ENCODE assay signal across 17 cellular contexts in the genomic region with DNA sequence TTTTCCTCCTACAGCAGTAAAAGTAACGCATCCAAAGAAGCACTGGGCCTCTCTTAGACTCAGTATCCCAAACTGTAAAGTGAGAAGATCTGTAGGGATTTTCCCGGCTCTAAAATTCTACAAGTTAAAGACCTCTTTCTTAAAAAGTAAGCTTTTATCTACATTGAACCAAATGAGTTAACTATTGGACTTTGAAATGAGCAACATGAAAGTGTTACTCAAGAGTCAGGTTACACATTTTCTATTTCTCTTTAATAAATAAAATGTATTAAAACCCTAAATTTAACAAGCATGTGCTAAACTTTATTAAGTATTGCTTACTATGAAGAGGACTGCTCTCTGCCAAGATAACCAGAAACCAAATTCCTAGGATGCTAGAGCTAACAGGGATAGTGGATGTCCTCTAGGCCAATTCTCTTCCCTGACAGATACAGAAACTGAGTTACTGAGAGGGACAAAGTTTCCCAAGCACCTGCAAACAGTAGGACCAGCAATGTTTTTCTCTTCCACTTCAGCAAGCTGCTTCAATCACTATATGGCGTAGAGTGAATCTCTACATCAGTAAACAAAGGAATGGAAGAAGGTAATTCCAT. TPM values are rescaled to one million over a fixed set of nuclear protein-coding genes. Genes with fewer than 3 reads are reported as not detected.
"Had no signal": no experiment of that assay in that cellular context is flagged by ENCODE, and none has a peak within 500 bp of the region (broad histone marks: within the 10 kb centered on the region; RNA-seq: fewer than 3 reads in every experiment).

No MANE protein-coding gene starts in this region.

- H3K27ac Mint-ChIP-seq: naive thymus-derived CD8-positive, alpha-beta T cell had no signal

- H3K9me3 ChIP-seq: heart right ventricle, suprapubic skin, tibial nerve had no signal

- H3K4me3 Mint-ChIP-seq: naive thymus-derived CD8-positive, alpha-beta T cell; neural crest cell had no signal

- DNase-seq: central memory CD4-positive, alpha-beta T cell; cortex of kidney; dorsolateral prefrontal cortex; effector CD8-positive, alpha-beta T cell; foreskin melanocyte; heart right ventricle; hypothalamus; mammary epithelial cell; naive thymus-derived CD8-positive, alpha-beta T cell; posterior cingulate gyrus; right cardiac atrium; stimulated activated CD4-positive, alpha-beta T cell treated with anti-CD3 and anti-CD28 coated beads, Interleukin-2, amount 100 ng/mL, for 48 hours; stimulated activated naive CD4-positive, alpha-beta T cell treated with Interleukin-2 at 50 U/mL for 16 hours had no signal

- H3K9me3 Mint-ChIP-seq: neural crest cell had no signal

- ATAC-seq: naive thymus-derived CD8-positive, alpha-beta T cell had no signal

- H3K36me3 ChIP-seq: suprapubic skin, tibial nerve had no signal

- H3K4me3 ChIP-seq: dorsolateral prefrontal cortex, heart right ventricle, smooth muscle cell, suprapubic skin, tibial nerve had no signal

- H3K27me3 ChIP-seq: dorsolateral prefrontal cortex, heart right ventricle, suprapubic skin, tibial nerve had no signal

- H3K36me3 Mint-ChIP-seq: naive thymus-derived CD8-positive, alpha-beta T cell had no signal

- H3K4me1 Mint-ChIP-seq: naive thymus-derived CD8-positive, alpha-beta T cell; neural crest cell had no signal

- H3K27ac ChIP-seq: dorsolateral prefrontal cortex, suprapubic skin, tibial nerve had no signal

RNA-seq across cellular contexts. Expression of a gene that starts 21.7 kb away (rescaled TPM):
- total RNA-seq: naive thymus-derived CD8-positive, alpha-beta T cell had no signal
